1 cellular context compared by ENCODE assay signal in the genomic region with DNA sequence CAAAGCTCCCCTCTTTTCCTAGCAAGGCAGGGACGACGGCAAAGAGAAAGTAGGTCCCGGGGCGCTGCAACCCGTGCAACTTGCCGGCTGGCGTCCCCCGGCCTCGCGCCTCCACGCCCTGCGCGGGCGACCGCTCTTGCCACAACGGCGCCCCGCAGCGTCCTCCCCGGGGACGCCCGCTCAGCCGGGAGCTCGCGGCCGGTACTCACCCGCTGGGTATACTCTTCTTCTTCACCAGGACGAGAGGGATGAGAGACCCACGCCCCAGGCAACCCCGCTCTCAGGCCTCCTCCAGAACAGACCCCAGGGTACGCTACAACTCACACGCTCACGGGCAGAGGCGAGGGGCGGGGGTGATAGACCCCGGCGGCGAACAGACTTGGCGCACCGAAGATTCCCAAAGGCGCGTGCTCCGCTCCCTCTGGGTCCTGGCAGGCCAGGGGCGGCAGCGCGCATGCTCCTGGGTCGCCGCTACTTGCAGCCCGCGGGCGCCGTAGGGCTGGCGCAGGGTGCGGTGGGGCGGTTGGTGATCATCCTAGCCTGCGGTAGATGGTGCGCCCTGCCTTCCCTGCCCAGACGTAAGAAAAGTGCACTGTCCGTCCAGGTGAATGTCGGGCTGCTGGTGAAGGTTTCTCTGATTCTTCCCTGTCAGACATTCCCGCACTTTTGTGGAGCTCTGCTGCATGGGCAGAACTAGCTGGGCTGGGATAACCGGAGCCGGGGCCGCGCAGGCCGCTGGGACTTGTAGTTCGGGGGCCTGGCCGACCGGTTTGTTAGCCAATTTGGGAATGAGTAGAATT.
A peak's percentile ranks its signal among the peaks of the same experiment; 100 is the strongest.
TF ChIP-seq lines count a peak whose summit lies in the region.

Gene CC2D2B (plus strand): TSS at position 522 of the 800 bp plus-strand sequence. CDS start 3,349 bp downstream, outside the sequence.

TF ChIP-seq in HepG2, 621 proteins besides CTCF, POLR2A, EP300 and RAD21 (continued from another document and continues in another):
- TF ChIP-seq, protein P1, sequence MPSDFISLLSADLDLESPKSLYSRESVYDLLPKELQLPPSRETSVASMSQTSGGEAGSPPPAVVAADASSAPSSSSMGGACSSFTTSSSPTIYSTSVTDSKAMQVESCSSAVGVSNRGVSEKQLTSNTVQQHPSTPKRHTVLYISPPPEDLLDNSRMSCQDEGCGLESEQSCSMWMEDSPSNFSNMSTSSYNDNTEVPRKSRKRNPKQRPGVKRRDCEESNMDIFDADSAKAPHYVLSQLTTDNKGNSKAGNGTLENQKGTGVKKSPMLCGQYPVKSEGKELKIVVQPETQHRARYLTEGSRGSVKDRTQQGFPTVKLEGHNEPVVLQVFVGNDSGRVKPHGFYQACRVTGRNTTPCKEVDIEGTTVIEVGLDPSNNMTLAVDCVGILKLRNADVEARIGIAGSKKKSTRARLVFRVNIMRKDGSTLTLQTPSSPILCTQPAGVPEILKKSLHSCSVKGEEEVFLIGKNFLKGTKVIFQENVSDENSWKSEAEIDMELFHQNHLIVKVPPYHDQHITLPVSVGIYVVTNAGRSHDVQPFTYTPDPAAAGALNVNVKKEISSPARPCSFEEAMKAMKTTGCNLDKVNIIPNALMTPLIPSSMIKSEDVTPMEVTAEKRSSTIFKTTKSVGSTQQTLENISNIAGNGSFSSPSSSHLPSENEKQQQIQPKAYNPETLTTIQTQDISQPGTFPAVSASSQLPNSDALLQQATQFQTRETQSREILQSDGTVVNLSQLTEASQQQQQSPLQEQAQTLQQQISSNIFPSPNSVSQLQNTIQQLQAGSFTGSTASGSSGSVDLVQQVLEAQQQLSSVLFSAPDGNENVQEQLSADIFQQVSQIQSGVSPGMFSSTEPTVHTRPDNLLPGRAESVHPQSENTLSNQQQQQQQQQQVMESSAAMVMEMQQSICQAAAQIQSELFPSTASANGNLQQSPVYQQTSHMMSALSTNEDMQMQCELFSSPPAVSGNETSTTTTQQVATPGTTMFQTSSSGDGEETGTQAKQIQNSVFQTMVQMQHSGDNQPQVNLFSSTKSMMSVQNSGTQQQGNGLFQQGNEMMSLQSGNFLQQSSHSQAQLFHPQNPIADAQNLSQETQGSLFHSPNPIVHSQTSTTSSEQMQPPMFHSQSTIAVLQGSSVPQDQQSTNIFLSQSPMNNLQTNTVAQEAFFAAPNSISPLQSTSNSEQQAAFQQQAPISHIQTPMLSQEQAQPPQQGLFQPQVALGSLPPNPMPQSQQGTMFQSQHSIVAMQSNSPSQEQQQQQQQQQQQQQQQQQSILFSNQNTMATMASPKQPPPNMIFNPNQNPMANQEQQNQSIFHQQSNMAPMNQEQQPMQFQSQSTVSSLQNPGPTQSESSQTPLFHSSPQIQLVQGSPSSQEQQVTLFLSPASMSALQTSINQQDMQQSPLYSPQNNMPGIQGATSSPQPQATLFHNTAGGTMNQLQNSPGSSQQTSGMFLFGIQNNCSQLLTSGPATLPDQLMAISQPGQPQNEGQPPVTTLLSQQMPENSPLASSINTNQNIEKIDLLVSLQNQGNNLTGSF (CRISPR knock-in tag; IDR thresholded peaks at IDR 0.05): peak; percentile 63; the same call in 1 of the 2 replicates
- no peak for TF ChIP-seq SATB2 (CRISPR knock-in tag; IDR thresholded peaks at IDR 0.05)
- TF ChIP-seq ZNF33B (CRISPR knock-in tag; IDR thresholded peaks at IDR 0.05): no peak
- TF ChIP-seq TCF7L2 (IDR thresholded peaks at IDR 0.05; ENCODE audit: low read depth, low read length): no peak
- peak; percentile 64; the same call in 1 of the 2 replicates for TF ChIP-seq SALL1 (CRISPR knock-in tag; IDR thresholded peaks at IDR 0.05)
- peak; percentile 73; the same call in 1 of the 2 replicates for TF ChIP-seq ZNF879 (CRISPR knock-in tag; IDR thresholded peaks at IDR 0.05)
- TF ChIP-seq, protein P2, sequence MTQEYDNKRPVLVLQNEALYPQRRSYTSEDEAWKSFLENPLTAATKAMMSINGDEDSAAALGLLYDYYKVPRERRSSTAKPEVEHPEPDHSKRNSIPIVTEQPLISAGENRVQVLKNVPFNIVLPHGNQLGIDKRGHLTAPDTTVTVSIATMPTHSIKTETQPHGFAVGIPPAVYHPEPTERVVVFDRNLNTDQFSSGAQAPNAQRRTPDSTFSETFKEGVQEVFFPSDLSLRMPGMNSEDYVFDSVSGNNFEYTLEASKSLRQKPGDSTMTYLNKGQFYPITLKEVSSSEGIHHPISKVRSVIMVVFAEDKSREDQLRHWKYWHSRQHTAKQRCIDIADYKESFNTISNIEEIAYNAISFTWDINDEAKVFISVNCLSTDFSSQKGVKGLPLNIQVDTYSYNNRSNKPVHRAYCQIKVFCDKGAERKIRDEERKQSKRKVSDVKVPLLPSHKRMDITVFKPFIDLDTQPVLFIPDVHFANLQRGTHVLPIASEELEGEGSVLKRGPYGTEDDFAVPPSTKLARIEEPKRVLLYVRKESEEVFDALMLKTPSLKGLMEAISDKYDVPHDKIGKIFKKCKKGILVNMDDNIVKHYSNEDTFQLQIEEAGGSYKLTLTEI (CRISPR knock-in tag; conservative IDR thresholded peaks at IDR 0.05): no peak
- TF ChIP-seq SSRP1 (CRISPR knock-in tag; IDR thresholded peaks at IDR 0.05): no peak
- TF ChIP-seq, protein P3, sequence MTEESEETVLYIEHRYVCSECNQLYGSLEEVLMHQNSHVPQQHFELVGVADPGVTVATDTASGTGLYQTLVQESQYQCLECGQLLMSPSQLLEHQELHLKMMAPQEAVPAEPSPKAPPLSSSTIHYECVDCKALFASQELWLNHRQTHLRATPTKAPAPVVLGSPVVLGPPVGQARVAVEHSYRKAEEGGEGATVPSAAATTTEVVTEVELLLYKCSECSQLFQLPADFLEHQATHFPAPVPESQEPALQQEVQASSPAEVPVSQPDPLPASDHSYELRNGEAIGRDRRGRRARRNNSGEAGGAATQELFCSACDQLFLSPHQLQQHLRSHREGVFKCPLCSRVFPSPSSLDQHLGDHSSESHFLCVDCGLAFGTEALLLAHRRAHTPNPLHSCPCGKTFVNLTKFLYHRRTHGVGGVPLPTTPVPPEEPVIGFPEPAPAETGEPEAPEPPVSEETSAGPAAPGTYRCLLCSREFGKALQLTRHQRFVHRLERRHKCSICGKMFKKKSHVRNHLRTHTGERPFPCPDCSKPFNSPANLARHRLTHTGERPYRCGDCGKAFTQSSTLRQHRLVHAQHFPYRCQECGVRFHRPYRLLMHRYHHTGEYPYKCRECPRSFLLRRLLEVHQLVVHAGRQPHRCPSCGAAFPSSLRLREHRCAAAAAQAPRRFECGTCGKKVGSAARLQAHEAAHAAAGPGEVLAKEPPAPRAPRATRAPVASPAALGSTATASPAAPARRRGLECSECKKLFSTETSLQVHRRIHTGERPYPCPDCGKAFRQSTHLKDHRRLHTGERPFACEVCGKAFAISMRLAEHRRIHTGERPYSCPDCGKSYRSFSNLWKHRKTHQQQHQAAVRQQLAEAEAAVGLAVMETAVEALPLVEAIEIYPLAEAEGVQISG (CRISPR knock-in tag; IDR thresholded peaks at IDR 0.05): peak; percentile 75
- no peak for TF ChIP-seq TCF7 (IDR thresholded peaks at IDR 0.05; ENCODE audit: low read depth)
- TF ChIP-seq GMEB2 (CRISPR knock-in tag; IDR thresholded peaks at IDR 0.05; ENCODE audit: low read depth): 0 out of 2 replicates have a peak, but pooled peaks have one; percentile 7
- TF ChIP-seq ZFP36L2 (CRISPR knock-in tag; IDR thresholded peaks at IDR 0.05): no peak
- no peak for TF ChIP-seq GTF2F1 (IDR thresholded peaks at IDR 0.05; ENCODE audit: low read length)
- no peak; the same call in 1 of the 2 replicates for TF ChIP-seq BCL6 (CRISPR knock-in tag; IDR thresholded peaks at IDR 0.05)
- TF ChIP-seq MAF1 (CRISPR knock-in tag; IDR thresholded peaks at IDR 0.05; ENCODE audit: borderline replicate concordance): no peak
- TF ChIP-seq MZF1 (CRISPR knock-in tag; IDR thresholded peaks at IDR 0.05; ENCODE audit: borderline replicate concordance): 0 out of 2 replicates have a peak, but pooled peaks have one; percentile 58
- no peak for TF ChIP-seq ZNF235 (CRISPR knock-in tag; IDR thresholded peaks at IDR 0.05; ENCODE audit: borderline replicate concordance)
- TF ChIP-seq ZNF543 (CRISPR knock-in tag; IDR thresholded peaks at IDR 0.05): peak; percentile 75; the same call in 1 of the 2 replicates
- no peak for TF ChIP-seq ARID3A (IDR thresholded peaks at IDR 0.05; ENCODE audit: low read depth, low read length)
- TF ChIP-seq KMT2B (CRISPR knock-in tag; IDR thresholded peaks at IDR 0.05): peak; percentile 49; the same call in 1 of the 2 replicates
- TF ChIP-seq MEIS2 (CRISPR knock-in tag; IDR thresholded peaks at IDR 0.05): 0 out of 2 replicates have a peak, but pooled peaks have one; percentile 19
- TF ChIP-seq NFKBIZ (CRISPR knock-in tag; IDR thresholded peaks at IDR 0.05): no peak
- TF ChIP-seq ZBTB26 (CRISPR knock-in tag; IDR thresholded peaks at IDR 0.05; ENCODE audit: borderline replicate concordance): no peak
- peak; percentile 93 for TF ChIP-seq ZNF143 (CRISPR knock-in tag; IDR thresholded peaks at IDR 0.05)
- TF ChIP-seq, protein P4, sequence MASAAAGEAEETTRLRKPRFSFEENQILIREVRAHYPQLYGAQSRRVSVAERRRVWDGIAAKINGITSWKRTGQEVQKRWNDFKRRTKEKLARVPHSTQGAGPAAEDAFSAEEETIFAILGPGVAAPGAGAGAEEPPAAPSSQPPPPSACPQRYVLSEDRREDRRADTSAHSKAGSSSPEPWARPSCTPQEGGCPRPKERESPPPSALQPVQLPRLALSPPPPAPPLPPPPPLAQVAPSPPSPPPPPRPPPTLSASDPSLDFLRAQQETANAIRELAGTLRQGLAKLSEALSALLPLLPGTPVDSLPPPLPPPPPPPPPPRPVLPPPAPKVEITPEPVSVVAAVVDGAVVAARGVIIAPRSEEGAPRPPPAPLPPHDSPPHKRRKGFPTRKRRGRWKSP (CRISPR knock-in tag; IDR thresholded peaks at IDR 0.05): peak; percentile 90
- TF ChIP-seq, protein P5, sequence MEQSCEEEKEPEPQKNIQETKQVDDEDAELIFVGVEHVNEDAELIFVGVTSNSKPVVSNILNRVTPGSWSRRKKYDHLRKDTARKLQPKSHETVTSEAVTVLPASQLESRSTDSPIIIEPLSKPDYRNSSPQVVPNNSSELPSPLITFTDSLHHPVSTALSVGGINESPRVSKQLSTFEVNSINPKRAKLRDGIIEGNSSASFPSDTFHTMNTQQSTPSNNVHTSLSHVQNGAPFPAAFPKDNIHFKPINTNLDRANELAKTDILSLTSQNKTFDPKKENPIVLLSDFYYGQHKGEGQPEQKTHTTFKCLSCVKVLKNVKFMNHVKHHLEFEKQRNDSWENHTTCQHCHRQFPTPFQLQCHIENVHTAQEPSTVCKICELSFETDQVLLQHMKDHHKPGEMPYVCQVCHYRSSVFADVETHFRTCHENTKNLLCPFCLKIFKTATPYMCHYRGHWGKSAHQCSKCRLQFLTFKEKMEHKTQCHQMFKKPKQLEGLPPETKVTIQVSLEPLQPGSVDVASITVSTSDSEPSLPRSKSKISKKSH (CRISPR knock-in tag; IDR thresholded peaks at IDR 0.05; ENCODE audit: borderline replicate concordance): peak; percentile 97; the same call in 1 of the 2 replicates
- TF ChIP-seq PAXIP1 (CRISPR knock-in tag; conservative IDR thresholded peaks at IDR 0.05): no peak
- TF ChIP-seq ZBTB7A (CRISPR knock-in tag; IDR thresholded peaks at IDR 0.05): peak; percentile 80; the same call in 1 of the 2 replicates
- peak; percentile 24; the same call in 1 of the 2 replicates for TF ChIP-seq GABPA (IDR thresholded peaks at IDR 0.05; ENCODE audit: low read depth, low read length)
- TF ChIP-seq GABPA (CRISPR knock-in tag; IDR thresholded peaks at IDR 0.05; ENCODE audit: low read depth): peak; percentile 44; the same call in 1 of the 2 replicates
- TF ChIP-seq NAIF1 (CRISPR knock-in tag; IDR thresholded peaks at IDR 0.05; ENCODE audit: borderline replicate concordance): peak; percentile 97
